10 cellular contexts compared by ENCODE assay signal in the genomic region with DNA sequence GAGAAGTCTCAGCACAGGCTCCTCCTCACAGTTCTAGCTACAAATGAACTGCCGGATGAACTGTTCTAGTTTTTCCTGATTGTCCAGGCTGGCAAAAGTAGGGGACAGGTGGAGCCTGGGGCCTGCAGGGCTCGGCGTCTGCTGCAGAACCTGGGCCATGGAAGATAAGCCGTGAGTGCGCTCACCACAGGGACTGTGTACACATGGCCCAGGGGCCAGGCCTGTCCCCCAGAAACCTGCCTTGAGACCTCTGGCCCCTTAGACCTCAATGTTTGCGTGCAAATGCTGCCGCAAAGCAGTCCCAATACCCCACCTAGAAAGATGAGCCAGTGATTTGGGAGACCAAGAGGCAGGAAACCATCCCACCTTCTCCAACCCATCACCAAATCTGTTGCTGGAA. TPM values are rescaled to one million over a fixed set of nuclear protein-coding genes. Genes with fewer than 3 reads are reported as not detected.
A peak's percentile ranks its signal among the peaks of the same experiment; 100 is the strongest.
DNase-seq lines count a peak whose midpoint lies in the region; TF ChIP-seq lines count a peak whose summit lies in the region.
"Not testable (repeated sequence)": the region's sequence is repeated elsewhere in the genome, so short reads cannot be mapped to it uniquely, and the experiment has no call there.
"Had no signal": no experiment of that assay in that cellular context is flagged by ENCODE, and none has a peak within 500 bp of the region (broad histone marks: within the 10 kb centered on the region; RNA-seq: fewer than 3 reads in every experiment).

No MANE protein-coding gene starts in this region.

- DNase-seq in H9 (peak; percentile 4), endodermal cell (peak; percentile 33), islet precursor cell (peak; percentile 39), posterior vena cava (ENCODE audit: low spot score) (peak; percentile 17), ureter (ENCODE audit: low spot score) (peak; percentile 40)

- not testable (repeated sequence) for H3K56ac ChIP-seq in H9 (ENCODE audit: insufficient read length, low read depth, low read length)

- intact Hi-C loops in posterior vena cava (cut with DNase I): loop anchor here in 1 of 2 donors (10.0 kb wide), 1 partner anchor 93 kb away; a partner anchor contains a TSS

- not testable (repeated sequence) for H3K9me3 Mint-ChIP-seq in H9, endodermal cell

- not testable (repeated sequence) for H2BK5ac ChIP-seq in H9 (ENCODE audit: insufficient read length, low read length)

- not testable (repeated sequence) for H3K9me3 ChIP-seq in H9 (ENCODE audit: control insufficient read depth, low read depth, low read length); endodermal cell (ENCODE audit: control insufficient read depth, low read length)

- H2BK12ac ChIP-seq in H9 (ENCODE audit: insufficient read length, low read depth, low read length): not testable (repeated sequence)

- not testable (repeated sequence) for H3K36me3 ChIP-seq in endodermal cell (ENCODE audit: control insufficient read depth, insufficient read depth, low read length)

- not testable (repeated sequence) for H3K4ac ChIP-seq in H9 (ENCODE audit: low read depth, low read length)

- not testable (repeated sequence) for H4K8ac ChIP-seq in H9 (replicated peaks; ENCODE audit: insufficient read length, low read depth, low read length)

- H3K4me3 Mint-ChIP-seq in H9, endodermal cell: not testable (repeated sequence)

- H3K27me3 Mint-ChIP-seq in H9 (ENCODE audit: low read depth); endodermal cell (ENCODE audit: insufficient read depth): not testable (repeated sequence)

- H3K27me3 ChIP-seq in H9 (ENCODE audit: insufficient read depth, low read length); endodermal cell (ENCODE audit: control insufficient read depth, insufficient read depth, low read length, poor library complexity, severe bottlenecking): not testable (repeated sequence)

- not testable (repeated sequence) for H3K9ac ChIP-seq in H9 (ENCODE audit: extremely low read depth, insufficient read length, low read length); endodermal cell (ENCODE audit: extremely low read depth, low read length, poor library complexity, severe bottlenecking)

- not testable (repeated sequence) for H4K20me1 ChIP-seq in H9 (ENCODE audit: control insufficient read depth, insufficient read depth, insufficient read length)

- H3K4me2 ChIP-seq in H9 (ENCODE audit: insufficient read depth, insufficient read length, low read length): not testable (repeated sequence)

- not testable (repeated sequence) for H3K4me3 ChIP-seq in endodermal cell (ENCODE audit: low read length)

- not testable (repeated sequence) for H2AFZ ChIP-seq in H9 (ENCODE audit: low read length)

- not testable (repeated sequence) for H3K14ac ChIP-seq in H9 (ENCODE audit: insufficient read depth, low read length)

- H4K5ac ChIP-seq in H9 (ENCODE audit: insufficient read length, low read depth, low read length): not testable (repeated sequence)

- H3K4me1 Mint-ChIP-seq in H9, endodermal cell: not testable (repeated sequence)

- not testable (repeated sequence) for H2BK15ac ChIP-seq in H9 (ENCODE audit: low read depth, low read length)

- not testable (repeated sequence) for H2BK120ac ChIP-seq in H9 (ENCODE audit: low read depth, low read length, poor library complexity, severe bottlenecking)

- not testable (repeated sequence) for H3K79me2 ChIP-seq in H9 (ENCODE audit: insufficient read depth, low read length)

- H3K79me1 ChIP-seq in H9 (ENCODE audit: insufficient read depth, low read depth, low read length, poor library complexity, severe bottlenecking): not testable (repeated sequence)

- H2BK20ac ChIP-seq in H9 (ENCODE audit: low read depth, low read length, poor library complexity, severe bottlenecking): not testable (repeated sequence)

- H3T11ph ChIP-seq in H9 (ENCODE audit: low read length): not testable (repeated sequence)

- WGBS in H9 (ENCODE audit: extremely low coverage, insufficient read length, low lambda C conversion rate): no CpG with 5 or more reads among the region's 7 CpGs
- 91 to 100% methylated on average over 2 to 7 of the region's 7 CpGs for WGBS in endodermal cell (ENCODE audit: insufficient coverage in 1 of 2, insufficient read length in 1 of 2), 2 experiments

- H3K4me1 ChIP-seq in H9 (ENCODE audit: insufficient read depth, low read length); endodermal cell (ENCODE audit: control insufficient read depth, insufficient read depth, low read length): not testable (repeated sequence)

- not testable (repeated sequence) for H3K36me3 Mint-ChIP-seq in H9 (ENCODE audit: insufficient read depth in 1 of 3, low read depth in 3 of 3); endodermal cell (ENCODE audit: low read depth)

- H3K27ac ChIP-seq in H9 (ENCODE audit: insufficient read length, low read depth, low read length); endodermal cell (ENCODE audit: low read depth, low read length): not testable (repeated sequence)
- peak overlapping the region; percentile 10 for H3K27ac ChIP-seq in cingulate gyrus (ENCODE audit: low read depth, low read length)

- TF ChIP-seq CTCF in H9 (conservative IDR thresholded peaks at IDR 0.05); endodermal cell (conservative IDR thresholded peaks at IDR 0.05): not testable (repeated sequence)

- H2AK5ac ChIP-seq in H9 (ENCODE audit: insufficient read length, low read length): not testable (repeated sequence)

- H3K18ac ChIP-seq in H9 (ENCODE audit: insufficient read length, low read depth, low read length): not testable (repeated sequence)

- H3K27ac Mint-ChIP-seq in H9, endodermal cell: not testable (repeated sequence)

- not testable (repeated sequence) for H3K23me2 ChIP-seq in H9 (ENCODE audit: insufficient read length, low read depth, low read length, poor library complexity, severe bottlenecking)

- H4K91ac ChIP-seq in H9 (ENCODE audit: insufficient read length, low read depth, low read length): not testable (repeated sequence)

- not testable (repeated sequence) for H3K23ac ChIP-seq in H9 (ENCODE audit: insufficient read length, low read depth, low read length)

RNA-seq across cellular contexts. Expression of a gene that starts 12.6 kb away (rescaled TPM):
- 0.17 TPM in 1 of 2 replicates, not detected in the other for total RNA-seq in H9 (2021)
- total RNA-seq in endodermal cell: under 1 TPM in 1 of 2 donors, not detected in 1; 0.33 TPM
- polyA plus RNA-seq in endodermal cell (2013, experiment 1 of 2): not detected
- polyA plus RNA-seq in endodermal cell (2013, experiment 2 of 2): 0.21 TPM
- total RNA-seq in posterior vena cava: 1 to 10 TPM; 6.0 to 10.0 TPM
- total RNA-seq in ureter: 6.7 TPM
- total RNA-seq: A172, A673, Calu3, Daoy had no signal

RNA-seq across cellular contexts. Expression of a gene that starts 30.5 kb away (rescaled TPM):
- total RNA-seq in H9 (2021): 8.2 and 9.5 TPM in 2 replicates
- 10 to 100 TPM; 21.1 to 32.2 TPM for total RNA-seq in endodermal cell
- 14.0 TPM for polyA plus RNA-seq in endodermal cell (2013, experiment 1 of 2)
- 11.8 TPM for polyA plus RNA-seq in endodermal cell (2013, experiment 2 of 2)
- 10 to 100 TPM; 36.0 to 37.2 TPM for total RNA-seq in posterior vena cava
- total RNA-seq in ureter: 35.7 TPM
